ENCODE assay signal across 16 cellular contexts in genomic region chr6:15968519-15968918, GRCh38.
A peak's percentile ranks its signal among the peaks of the same experiment; 100 is the strongest.
DNase-seq lines count a peak whose midpoint lies in the region; ATAC-seq, FAIRE-seq and TF ChIP-seq lines count a peak whose summit lies in the region.
"Had no signal": no experiment of that assay in that cellular context is flagged by ENCODE, and none has a peak within 500 bp of the region (broad histone marks: within the 10 kb centered on the region; RNA-seq: fewer than 3 reads in every experiment).

No MANE protein-coding gene starts in this region.

- TF ChIP-seq RAD21 in K562 (CRISPR knock-in tag; conservative IDR thresholded peaks at IDR 0.05 in 1 of 2, IDR thresholded peaks at IDR 0.05 in 1 of 2) = no peak

- no peaks in the 10 kb centered on the region for H3K79me2 ChIP-seq in K562 (ENCODE audit: control insufficient read depth, insufficient read depth, low read length)

- H3K4me3 Mint-ChIP-seq in progenitor cell of endocrine pancreas (ENCODE audit: low read depth) = no peak overlapping the region
- H3K4me3 Mint-ChIP-seq: CD4-positive, alpha-beta memory T cell; GM23338; H9; HFFc6 had no signal

- CTCF ChIA-PET in K562 (lab: Yijun Ruan, JAX; ENCODE audit: low intra/inter-chr PET ratio) = no interaction called here

- H3K4me1 ChIP-seq in K562 (replicated peaks in 1 of 2; ENCODE audit: control insufficient read depth in 2 of 2, insufficient read depth in 2 of 2, low read length in 2 of 2) = peaks cover 4 to 17% of the 10 kb centered on the region in 2 experiments; a peak in 3 of 5 replicates

- peak overlapping the region; percentile 67 for H3K27ac Mint-ChIP-seq in progenitor cell of endocrine pancreas
- H3K27ac Mint-ChIP-seq: CD4-positive, alpha-beta memory T cell; GM23338; HFFc6 had no signal

- 18% methylated on average over 3 of the region's 3 CpGs for WGBS in K562 (ENCODE audit: insufficient coverage, low coverage, missing lambda C conversion rate)

- no peak overlapping the region for H3K4me2 ChIP-seq in K562 (ENCODE audit: insufficient read depth, low read length)
- H3K4me2 ChIP-seq: GM23338 had no signal

- H3K9ac ChIP-seq in K562 (ENCODE audit: insufficient read depth in 1 of 2, low read depth in 2 of 2, low read length in 2 of 2) = no peak overlapping the region

- in situ Hi-C loops in K562 (cut with MboI) = no loop called here

- peaks cover 16% of the 10 kb centered on the region for H3K4me1 Mint-ChIP-seq in progenitor cell of endocrine pancreas (ENCODE audit: low read depth)
- H3K4me1 Mint-ChIP-seq: CD4-positive, alpha-beta memory T cell; GM23338; H9 had no signal

- intact Hi-C loops in K562 (cut with micrococcal nuclease) = no loop called here
- intact Hi-C loops in left cardiac atrium (cut with DNase I) = no loop called here
- intact Hi-C loops in posterior vena cava (cut with DNase I) = no loop called here

- peaks cover 7% of the 10 kb centered on the region for H3K9me3 Mint-ChIP-seq in progenitor cell of endocrine pancreas (ENCODE audit: low read depth)

- H2AFZ ChIP-seq in K562 (ENCODE audit: low read depth, low read length) = no peak overlapping the region
- H2AFZ ChIP-seq: GM23338 had no signal

- H3K27me3 ChIP-seq in K562 (ENCODE audit: control insufficient read depth in 2 of 2, insufficient read depth in 2 of 2, low read length in 2 of 2) = no peaks in the 10 kb centered on the region

- DNase-seq in K562 (ENCODE audit: extremely low read depth in 1 of 4, low spot score in 3 of 4) = no peak
- DNase-seq in epithelial cell of prostate (ENCODE audit: low read depth, low spot score) = no peak
- no peak for DNase-seq in progenitor cell of endocrine pancreas (ENCODE audit: low spot score, unreplicated experiment)
- DNase-seq in left cardiac atrium = no peak
- no peak for DNase-seq in DMS153 (lab: John Stamatoyannopoulos, UW)
- DNase-seq in posterior vena cava (ENCODE audit: low spot score) = no peak
- DNase-seq: C1 segment of cervical spinal cord; Caco-2; CD4-positive, alpha-beta memory T cell; DMS79 treated with DMSO at 0.1 percent for 48 hours; GF-D8; H9; HFFc6 had no signal

- H4K20me1 ChIP-seq in K562 (replicated peaks; ENCODE audit: control insufficient read depth, insufficient read depth, low read length) = no peaks in the 10 kb centered on the region

- TF ChIP-seq POLR2A in K562 (conservative IDR thresholded peaks at IDR 0.05) = no peak

- no peaks in the 10 kb centered on the region for H3K9me1 ChIP-seq in K562 (ENCODE audit: control insufficient read depth, insufficient read depth, low read length)

- ATAC-seq in K562 = no peak
- no peak for ATAC-seq in left cardiac atrium
- ATAC-seq: GM23338 had no signal

- peak; percentile 12; the same call in 1 of the 2 replicates for TF ChIP-seq EP300 in K562 (IDR thresholded peaks at IDR 0.05; ENCODE audit: low read length)

- BruUV-seq in K562 (replicated peaks; lab: Mats Ljungman, UMichigan) = no TSS peak

- no peaks in the 10 kb centered on the region for H3K36me3 Mint-ChIP-seq in progenitor cell of endocrine pancreas (ENCODE audit: insufficient read depth)
- H3K36me3 Mint-ChIP-seq: CD4-positive, alpha-beta memory T cell had no signal

- H3K9me3 ChIP-seq in K562 (replicated peaks; ENCODE audit: control insufficient read depth, insufficient read depth, low read depth, low read length) = no peaks in the 10 kb centered on the region
- H3K9me3 ChIP-seq: Caco-2 had no signal

- H3K27me3 Mint-ChIP-seq in progenitor cell of endocrine pancreas = peaks cover 82% of the 10 kb centered on the region
- H3K27me3 Mint-ChIP-seq: CD4-positive, alpha-beta memory T cell had no signal

- H3K27ac ChIP-seq in K562 (ENCODE audit: extremely low read depth, low read depth, low read length) (no peak overlapping the region), epithelial cell of prostate (peak overlapping the region; percentile 72)

- POLR2A ChIA-PET in K562 (lab: Yijun Ruan, JAX) = no interaction called here

- no peaks in the 10 kb centered on the region for H3K36me3 ChIP-seq in K562 (ENCODE audit: control insufficient read depth, insufficient read depth, low read length)

- TF ChIP-seq CTCF in K562 (IDR thresholded peaks at IDR 0.05 in 2 of 3, conservative IDR thresholded peaks at IDR 0.05 in 1 of 3; ENCODE audit: insufficient read depth in 2 of 3, low read depth in 1 of 3, low read length in 3 of 3) (no peak), progenitor cell of endocrine pancreas (IDR thresholded peaks at IDR 0.05; ENCODE audit: unreplicated experiment) (no peak)

- H3K4me3 ChIP-seq in K562 = no peak overlapping the region
- H3K4me3 ChIP-seq: GM23338 had no signal

- peak; percentile 65 for FAIRE-seq in K562 (lab: Jason Lieb, UNC)
- FAIRE-seq: GM12891, GM18507 had no signal

TF ChIP-seq in K562, 482 proteins besides CTCF, POLR2A, EP300 and RAD21 (continues in another document):
- no peak for TF ChIP-seq THAP7 (CRISPR knock-in tag; IDR thresholded peaks at IDR 0.05)
- TF ChIP-seq NCOA6 (IDR thresholded peaks at IDR 0.05) = no peak
- no peak for TF ChIP-seq SP1 (CRISPR knock-in tag; IDR thresholded peaks at IDR 0.05)
- no peak for TF ChIP-seq HDAC3 (IDR thresholded peaks at IDR 0.05; ENCODE audit: borderline replicate concordance, partially characterized antibody)
- TF ChIP-seq KAT8 (IDR thresholded peaks at IDR 0.05; ENCODE audit: low read depth) = no peak
- peak; percentile 85; the same call in 1 of the 2 replicates for TF ChIP-seq ESRRA (IDR thresholded peaks at IDR 0.05; ENCODE audit: borderline replicate concordance, low read depth)
- no peak for TF ChIP-seq TAF7 (tag; IDR thresholded peaks at IDR 0.05)
- TF ChIP-seq CSDE1 (IDR thresholded peaks at IDR 0.05) = no peak
- no peak for TF ChIP-seq ZMIZ1 (IDR thresholded peaks at IDR 0.05; ENCODE audit: low read depth in 2 of 2, low read length in 2 of 2)
- TF ChIP-seq BHLHE40 (IDR thresholded peaks at IDR 0.05; ENCODE audit: low read length) = no peak
- no peak for TF ChIP-seq ZNF785 (CRISPR knock-in tag; IDR thresholded peaks at IDR 0.05)
- TF ChIP-seq CGGBP1 (CRISPR knock-in tag; IDR thresholded peaks at IDR 0.05) = no peak
- TF ChIP-seq NR2C1 (IDR thresholded peaks at IDR 0.05) = no peak
- TF ChIP-seq NR2C1 (tag; IDR thresholded peaks at IDR 0.05) = peak; percentile 69; the same call in 1 of the 2 replicates
- 0 out of 2 replicates have a peak, but pooled peaks have one; percentile 20 for TF ChIP-seq CXXC5 (CRISPR knock-in tag; IDR thresholded peaks at IDR 0.05)
- TF ChIP-seq THRA (IDR thresholded peaks at IDR 0.05) = no peak
- TF ChIP-seq LEF1 (IDR thresholded peaks at IDR 0.05) = peak; percentile 16; the same call in 1 of the 2 replicates
